In the genomic region with DNA sequence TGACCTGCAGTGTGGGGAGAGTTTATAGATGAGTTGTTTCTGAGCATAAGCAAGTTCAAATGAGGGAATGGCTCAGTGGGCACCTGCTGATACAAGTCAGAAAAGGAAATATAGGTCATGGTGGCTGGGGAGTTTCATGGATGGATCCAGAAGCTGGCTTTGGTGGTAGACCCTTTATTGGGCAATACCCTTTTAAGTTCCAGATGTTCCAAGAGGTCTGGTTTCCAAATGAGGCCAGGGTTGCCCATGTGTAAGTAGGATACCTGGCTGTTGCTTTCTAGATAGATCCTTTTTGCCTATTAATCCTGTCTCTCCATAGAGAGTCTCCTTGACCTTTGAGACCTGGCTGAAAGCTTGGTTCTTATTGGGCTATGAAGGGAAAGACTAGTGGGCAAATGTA, we compare ENCODE assay signal across 1 cellular context.
TF ChIP-seq lines count a peak whose summit lies in the region.

No MANE protein-coding gene starts in this region.

TF ChIP-seq in GM23338, 12 proteins besides CTCF, POLR2A, EP300 and RAD21 (continued from another document):
- TF ChIP-seq, protein P1, sequence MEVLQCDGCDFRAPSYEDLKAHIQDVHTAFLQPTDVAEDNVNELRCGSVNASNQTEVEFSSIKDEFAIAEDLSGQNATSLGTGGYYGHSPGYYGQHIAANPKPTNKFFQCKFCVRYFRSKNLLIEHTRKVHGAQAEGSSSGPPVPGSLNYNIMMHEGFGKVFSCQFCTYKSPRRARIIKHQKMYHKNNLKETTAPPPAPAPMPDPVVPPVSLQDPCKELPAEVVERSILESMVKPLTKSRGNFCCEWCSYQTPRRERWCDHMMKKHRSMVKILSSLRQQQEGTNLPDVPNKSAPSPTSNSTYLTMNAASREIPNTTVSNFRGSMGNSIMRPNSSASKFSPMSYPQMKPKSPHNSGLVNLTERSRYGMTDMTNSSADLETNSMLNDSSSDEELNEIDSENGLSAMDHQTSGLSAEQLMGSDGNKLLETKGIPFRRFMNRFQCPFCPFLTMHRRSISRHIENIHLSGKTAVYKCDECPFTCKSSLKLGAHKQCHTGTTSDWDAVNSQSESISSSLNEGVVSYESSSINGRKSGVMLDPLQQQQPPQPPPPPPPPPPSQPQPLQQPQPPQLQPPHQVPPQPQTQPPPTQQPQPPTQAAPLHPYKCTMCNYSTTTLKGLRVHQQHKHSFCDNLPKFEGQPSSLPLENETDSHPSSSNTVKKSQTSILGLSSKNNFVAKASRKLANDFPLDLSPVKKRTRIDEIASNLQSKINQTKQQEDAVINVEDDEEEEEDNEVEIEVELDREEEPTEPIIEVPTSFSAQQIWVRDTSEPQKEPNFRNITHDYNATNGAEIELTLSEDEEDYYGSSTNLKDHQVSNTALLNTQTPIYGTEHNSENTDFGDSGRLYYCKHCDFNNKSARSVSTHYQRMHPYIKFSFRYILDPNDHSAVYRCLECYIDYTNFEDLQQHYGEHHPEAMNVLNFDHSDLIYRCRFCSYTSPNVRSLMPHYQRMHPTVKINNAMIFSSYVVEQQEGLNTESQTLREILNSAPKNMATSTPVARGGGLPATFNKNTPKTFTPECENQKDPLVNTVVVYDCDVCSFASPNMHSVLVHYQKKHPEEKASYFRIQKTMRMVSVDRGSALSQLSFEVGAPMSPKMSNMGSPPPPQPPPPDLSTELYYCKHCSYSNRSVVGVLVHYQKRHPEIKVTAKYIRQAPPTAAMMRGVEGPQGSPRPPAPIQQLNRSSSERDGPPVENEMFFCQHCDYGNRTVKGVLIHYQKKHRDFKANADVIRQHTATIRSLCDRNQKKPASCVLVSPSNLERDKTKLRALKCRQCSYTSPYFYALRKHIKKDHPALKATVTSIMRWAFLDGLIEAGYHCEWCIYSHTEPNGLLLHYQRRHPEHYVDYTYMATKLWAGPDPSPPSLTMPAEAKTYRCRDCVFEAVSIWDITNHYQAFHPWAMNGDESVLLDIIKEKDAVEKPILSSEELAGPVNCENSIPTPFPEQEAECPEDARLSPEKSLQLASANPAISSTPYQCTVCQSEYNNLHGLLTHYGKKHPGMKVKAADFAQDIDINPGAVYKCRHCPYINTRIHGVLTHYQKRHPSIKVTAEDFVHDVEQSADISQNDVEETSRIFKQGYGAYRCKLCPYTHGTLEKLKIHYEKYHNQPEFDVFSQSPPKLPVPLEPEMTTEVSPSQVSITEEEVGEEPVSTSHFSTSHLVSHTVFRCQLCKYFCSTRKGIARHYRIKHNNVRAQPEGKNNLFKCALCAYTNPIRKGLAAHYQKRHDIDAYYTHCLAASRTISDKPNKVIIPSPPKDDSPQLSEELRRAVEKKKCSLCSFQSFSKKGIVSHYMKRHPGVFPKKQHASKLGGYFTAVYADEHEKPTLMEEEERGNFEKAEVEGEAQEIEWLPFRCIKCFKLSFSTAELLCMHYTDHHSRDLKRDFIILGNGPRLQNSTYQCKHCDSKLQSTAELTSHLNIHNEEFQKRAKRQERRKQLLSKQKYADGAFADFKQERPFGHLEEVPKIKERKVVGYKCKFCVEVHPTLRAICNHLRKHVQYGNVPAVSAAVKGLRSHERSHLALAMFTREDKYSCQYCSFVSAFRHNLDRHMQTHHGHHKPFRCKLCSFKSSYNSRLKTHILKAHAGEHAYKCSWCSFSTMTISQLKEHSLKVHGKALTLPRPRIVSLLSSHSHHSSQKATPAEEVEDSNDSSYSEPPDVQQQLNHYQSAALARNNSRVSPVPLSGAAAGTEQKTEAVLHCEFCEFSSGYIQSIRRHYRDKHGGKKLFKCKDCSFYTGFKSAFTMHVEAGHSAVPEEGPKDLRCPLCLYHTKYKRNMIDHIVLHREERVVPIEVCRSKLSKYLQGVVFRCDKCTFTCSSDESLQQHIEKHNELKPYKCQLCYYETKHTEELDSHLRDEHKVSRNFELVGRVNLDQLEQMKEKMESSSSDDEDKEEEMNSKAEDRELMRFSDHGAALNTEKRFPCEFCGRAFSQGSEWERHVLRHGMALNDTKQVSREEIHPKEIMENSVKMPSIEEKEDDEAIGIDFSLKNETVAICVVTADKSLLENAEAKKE (CRISPR knock-in tag; IDR thresholded peaks at IDR 0.05), result no peak
- TF ChIP-seq ZNF331 (CRISPR knock-in tag; IDR thresholded peaks at IDR 0.05; ENCODE audit: low read depth) (no peak), EZH2phosphoT487 (IDR thresholded peaks at IDR 0.05; ENCODE audit: unreplicated experiment) (no peak), POLR2AphosphoS5 (IDR thresholded peaks at IDR 0.05; ENCODE audit: low read depth) (no peak), NANOG (IDR thresholded peaks at IDR 0.05; ENCODE audit: borderline replicate concordance) (no peak)
- TF ChIP-seq, protein P2, sequence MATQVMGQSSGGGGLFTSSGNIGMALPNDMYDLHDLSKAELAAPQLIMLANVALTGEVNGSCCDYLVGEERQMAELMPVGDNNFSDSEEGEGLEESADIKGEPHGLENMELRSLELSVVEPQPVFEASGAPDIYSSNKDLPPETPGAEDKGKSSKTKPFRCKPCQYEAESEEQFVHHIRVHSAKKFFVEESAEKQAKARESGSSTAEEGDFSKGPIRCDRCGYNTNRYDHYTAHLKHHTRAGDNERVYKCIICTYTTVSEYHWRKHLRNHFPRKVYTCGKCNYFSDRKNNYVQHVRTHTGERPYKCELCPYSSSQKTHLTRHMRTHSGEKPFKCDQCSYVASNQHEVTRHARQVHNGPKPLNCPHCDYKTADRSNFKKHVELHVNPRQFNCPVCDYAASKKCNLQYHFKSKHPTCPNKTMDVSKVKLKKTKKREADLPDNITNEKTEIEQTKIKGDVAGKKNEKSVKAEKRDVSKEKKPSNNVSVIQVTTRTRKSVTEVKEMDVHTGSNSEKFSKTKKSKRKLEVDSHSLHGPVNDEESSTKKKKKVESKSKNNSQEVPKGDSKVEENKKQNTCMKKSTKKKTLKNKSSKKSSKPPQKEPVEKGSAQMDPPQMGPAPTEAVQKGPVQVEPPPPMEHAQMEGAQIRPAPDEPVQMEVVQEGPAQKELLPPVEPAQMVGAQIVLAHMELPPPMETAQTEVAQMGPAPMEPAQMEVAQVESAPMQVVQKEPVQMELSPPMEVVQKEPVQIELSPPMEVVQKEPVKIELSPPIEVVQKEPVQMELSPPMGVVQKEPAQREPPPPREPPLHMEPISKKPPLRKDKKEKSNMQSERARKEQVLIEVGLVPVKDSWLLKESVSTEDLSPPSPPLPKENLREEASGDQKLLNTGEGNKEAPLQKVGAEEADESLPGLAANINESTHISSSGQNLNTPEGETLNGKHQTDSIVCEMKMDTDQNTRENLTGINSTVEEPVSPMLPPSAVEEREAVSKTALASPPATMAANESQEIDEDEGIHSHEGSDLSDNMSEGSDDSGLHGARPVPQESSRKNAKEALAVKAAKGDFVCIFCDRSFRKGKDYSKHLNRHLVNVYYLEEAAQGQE (IDR thresholded peaks at IDR 0.05; ENCODE audit: unreplicated experiment), result no peak
